ENCODE assay signal across 20 cellular contexts in the genomic region with DNA sequence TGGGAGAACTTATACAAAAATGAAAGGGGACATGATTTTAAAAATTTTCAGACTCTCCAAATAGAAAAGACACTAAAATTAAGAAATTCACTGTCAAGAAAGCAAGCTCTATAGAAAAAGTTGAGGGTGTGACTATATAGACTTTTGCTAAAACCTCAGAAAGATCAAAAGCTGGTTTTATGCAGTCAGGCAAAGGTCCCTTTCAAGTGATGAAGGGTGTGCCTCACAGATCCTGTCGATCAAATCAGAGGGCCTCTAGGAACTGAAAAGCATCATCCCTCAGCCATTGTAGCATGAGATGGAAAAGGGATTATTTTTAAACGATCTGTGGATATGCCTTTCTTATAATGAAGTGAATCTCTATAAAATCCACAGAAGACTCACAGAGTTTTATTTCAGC.
DNase-seq lines count a peak whose midpoint lies in the region; ATAC-seq and TF ChIP-seq lines count a peak whose summit lies in the region.
"Had no signal": no experiment of that assay in that cellular context is flagged by ENCODE, and none has a peak within 500 bp of the region (broad histone marks: within the 10 kb centered on the region; RNA-seq: fewer than 3 reads in every experiment).

No MANE protein-coding gene starts in this region.

- POLR2A ChIA-PET in activated naive CD8-positive, alpha-beta T cell treated with anti-CD3 and anti-CD28 coated beads, Interleukin-2, amount 10 ng/mL, durations not matched to agents 7 days and 5 days (lab: Charles Lee): no interaction called here

- H3K4me3 Mint-ChIP-seq in T-helper 2 cell treated with Interferon-gamma antibody and Interleukin-4, amounts not matched to agents 5 μg/mL and 100 μg/mL, for 36 hours: peak overlapping the region; percentile 24
- no peak overlapping the region for H3K4me3 Mint-ChIP-seq in activated naive CD8-positive, alpha-beta T cell treated with anti-CD3 and anti-CD28 coated beads, Interleukin-2, amount 10 ng/mL, durations not matched to agents 7 days and 5 days
- no peak overlapping the region for H3K4me3 Mint-ChIP-seq in activated naive CD8-positive, alpha-beta T cell treated with anti-CD3 and anti-CD28 coated beads, Interleukin-2, amount 50 U/mL, for 24 hours
- peak overlapping the region; percentile 22 for H3K4me3 Mint-ChIP-seq in activated T-helper 1 cell treated with anti-CD3 and anti-CD28 coated beads, Interleukin-12 subunit alpha, Interleukin-12 subunit beta, Interleukin-2, Interleukin-4 antibody, amounts not matched to agents 30 ng/mL and 10 ng/mL and 1 ng/mL, durations not matched to agents 14 hours and 24 hours and 36 hours
- H3K4me3 Mint-ChIP-seq in mesothelial cell of epicardium: no peak overlapping the region

- no peaks in the 10 kb centered on the region for H3K9me3 Mint-ChIP-seq in T-helper 2 cell treated with Interferon-gamma antibody and Interleukin-4, amounts not matched to agents 5 μg/mL and 100 μg/mL, for 36 hours
- H3K9me3 Mint-ChIP-seq in activated naive CD8-positive, alpha-beta T cell treated with anti-CD3 and anti-CD28 coated beads, Interleukin-2, amount 10 ng/mL, durations not matched to agents 7 days and 5 days: peaks cover 1% of the 10 kb centered on the region
- H3K9me3 Mint-ChIP-seq in activated naive CD8-positive, alpha-beta T cell treated with anti-CD3 and anti-CD28 coated beads, Interleukin-2, amount 50 U/mL, for 24 hours: no peaks in the 10 kb centered on the region
- H3K9me3 Mint-ChIP-seq in activated T-helper 1 cell treated with anti-CD3 and anti-CD28 coated beads, Interleukin-12 subunit alpha, Interleukin-12 subunit beta, Interleukin-2, Interleukin-4 antibody, amounts not matched to agents 30 ng/mL and 10 ng/mL and 1 ng/mL, durations not matched to agents 14 hours and 24 hours and 36 hours: no peaks in the 10 kb centered on the region
- no peaks in the 10 kb centered on the region for H3K9me3 Mint-ChIP-seq in mesothelial cell of epicardium

- intact Hi-C loops in activated T-helper 1 cell treated with anti-CD3 and anti-CD28 coated beads, Interleukin-12 subunit alpha, Interleukin-12 subunit beta, Interleukin-2, Interleukin-4 antibody, amounts not matched to agents 30 ng/mL and 10 ng/mL and 1 ng/mL, durations not matched to agents 14 hours and 24 hours and 36 hours (cut with micrococcal nuclease): no loop called here

- no peaks in the 10 kb centered on the region for H3K36me3 Mint-ChIP-seq in T-helper 2 cell treated with Interferon-gamma antibody and Interleukin-4, amounts not matched to agents 5 μg/mL and 100 μg/mL, for 36 hours (ENCODE audit: low read depth)
- H3K36me3 Mint-ChIP-seq in activated naive CD8-positive, alpha-beta T cell treated with anti-CD3 and anti-CD28 coated beads, Interleukin-2, amount 10 ng/mL, durations not matched to agents 7 days and 5 days: no peaks in the 10 kb centered on the region
- H3K36me3 Mint-ChIP-seq in activated naive CD8-positive, alpha-beta T cell treated with anti-CD3 and anti-CD28 coated beads, Interleukin-2, amount 50 U/mL, for 24 hours (ENCODE audit: low read depth): no peaks in the 10 kb centered on the region
- H3K36me3 Mint-ChIP-seq in activated T-helper 1 cell treated with anti-CD3 and anti-CD28 coated beads, Interleukin-12 subunit alpha, Interleukin-12 subunit beta, Interleukin-2, Interleukin-4 antibody, amounts not matched to agents 30 ng/mL and 10 ng/mL and 1 ng/mL, durations not matched to agents 14 hours and 24 hours and 36 hours (ENCODE audit: low read depth): peaks cover 6% of the 10 kb centered on the region
- peaks cover 6% of the 10 kb centered on the region for H3K36me3 Mint-ChIP-seq in mesothelial cell of epicardium

- no peak for TF ChIP-seq CTCF in mesothelial cell of epicardium (IDR thresholded peaks at IDR 0.05; ENCODE audit: unreplicated experiment)

- H3K27ac Mint-ChIP-seq in T-helper 2 cell treated with Interferon-gamma antibody and Interleukin-4, amounts not matched to agents 5 μg/mL and 100 μg/mL, for 36 hours: peak overlapping the region; percentile 74
- peak overlapping the region; percentile 17 for H3K27ac Mint-ChIP-seq in activated naive CD8-positive, alpha-beta T cell treated with anti-CD3 and anti-CD28 coated beads, Interleukin-2, amount 10 ng/mL, durations not matched to agents 7 days and 5 days
- no peak overlapping the region for H3K27ac Mint-ChIP-seq in activated naive CD8-positive, alpha-beta T cell treated with anti-CD3 and anti-CD28 coated beads, Interleukin-2, amount 50 U/mL, for 24 hours
- H3K27ac Mint-ChIP-seq in activated T-helper 1 cell treated with anti-CD3 and anti-CD28 coated beads, Interleukin-12 subunit alpha, Interleukin-12 subunit beta, Interleukin-2, Interleukin-4 antibody, amounts not matched to agents 30 ng/mL and 10 ng/mL and 1 ng/mL, durations not matched to agents 14 hours and 24 hours and 36 hours: no peak overlapping the region
- H3K27ac Mint-ChIP-seq in mesothelial cell of epicardium: no peak overlapping the region

- ATAC-seq in activated naive CD8-positive, alpha-beta T cell treated with anti-CD3 and anti-CD28 coated beads, Interleukin-2, amount 10 ng/mL, durations not matched to agents 7 days and 5 days (ENCODE audit: low read depth): peak; percentile 66
- no peak for ATAC-seq in activated naive CD8-positive, alpha-beta T cell treated with anti-CD3 and anti-CD28 coated beads, Interleukin-2, amount 50 U/mL, for 24 hours
- ATAC-seq in GM21381 (IDR thresholded peaks at IDR 0.05; ENCODE audit: unreplicated experiment) (no peak), HG03565 (IDR thresholded peaks at IDR 0.05; ENCODE audit: unreplicated experiment) (no peak)
- ATAC-seq: Panc1 had no signal

- H3K4me1 Mint-ChIP-seq in T-helper 2 cell treated with Interferon-gamma antibody and Interleukin-4, amounts not matched to agents 5 μg/mL and 100 μg/mL, for 36 hours (ENCODE audit: low read depth): peaks cover 9% of the 10 kb centered on the region
- peaks cover 14% of the 10 kb centered on the region for H3K4me1 Mint-ChIP-seq in activated naive CD8-positive, alpha-beta T cell treated with anti-CD3 and anti-CD28 coated beads, Interleukin-2, amount 10 ng/mL, durations not matched to agents 7 days and 5 days
- peaks cover 13% of the 10 kb centered on the region for H3K4me1 Mint-ChIP-seq in activated naive CD8-positive, alpha-beta T cell treated with anti-CD3 and anti-CD28 coated beads, Interleukin-2, amount 50 U/mL, for 24 hours
- H3K4me1 Mint-ChIP-seq in activated T-helper 1 cell treated with anti-CD3 and anti-CD28 coated beads, Interleukin-12 subunit alpha, Interleukin-12 subunit beta, Interleukin-2, Interleukin-4 antibody, amounts not matched to agents 30 ng/mL and 10 ng/mL and 1 ng/mL, durations not matched to agents 14 hours and 24 hours and 36 hours (ENCODE audit: low read depth): peaks cover 19% of the 10 kb centered on the region
- H3K4me1 Mint-ChIP-seq in mesothelial cell of epicardium: peaks cover 23% of the 10 kb centered on the region

- no peaks in the 10 kb centered on the region for H3K27me3 Mint-ChIP-seq in T-helper 2 cell treated with Interferon-gamma antibody and Interleukin-4, amounts not matched to agents 5 μg/mL and 100 μg/mL, for 36 hours (ENCODE audit: low read depth)
- peaks cover 3% of the 10 kb centered on the region for H3K27me3 Mint-ChIP-seq in activated naive CD8-positive, alpha-beta T cell treated with anti-CD3 and anti-CD28 coated beads, Interleukin-2, amount 10 ng/mL, durations not matched to agents 7 days and 5 days
- no peaks in the 10 kb centered on the region for H3K27me3 Mint-ChIP-seq in activated naive CD8-positive, alpha-beta T cell treated with anti-CD3 and anti-CD28 coated beads, Interleukin-2, amount 50 U/mL, for 24 hours
- no peaks in the 10 kb centered on the region for H3K27me3 Mint-ChIP-seq in activated T-helper 1 cell treated with anti-CD3 and anti-CD28 coated beads, Interleukin-12 subunit alpha, Interleukin-12 subunit beta, Interleukin-2, Interleukin-4 antibody, amounts not matched to agents 30 ng/mL and 10 ng/mL and 1 ng/mL, durations not matched to agents 14 hours and 24 hours and 36 hours (ENCODE audit: insufficient read depth)
- H3K27me3 Mint-ChIP-seq in mesothelial cell of epicardium (ENCODE audit: low read depth): no peaks in the 10 kb centered on the region

- DNase-seq in T-helper 2 cell treated with Interferon-gamma antibody and Interleukin-4, amounts not matched to agents 5 μg/mL and 100 μg/mL, for 36 hours (ENCODE audit: low spot score): no peak
- DNase-seq in T-helper 2 cell: no peak
- DNase-seq in activated naive CD8-positive, alpha-beta T cell treated with anti-CD3 and anti-CD28 coated beads, Interleukin-2, amount 10 ng/mL, durations not matched to agents 7 days and 5 days: no peak
- DNase-seq in activated naive CD8-positive, alpha-beta T cell treated with anti-CD3 and anti-CD28 coated beads, Interleukin-2, amount 50 U/mL, for 24 hours: no peak
- DNase-seq in activated T-helper 1 cell treated with anti-CD3 and anti-CD28 coated beads, Interleukin-12 subunit alpha, Interleukin-12 subunit beta, Interleukin-2, Interleukin-4 antibody, amounts not matched to agents 30 ng/mL and 10 ng/mL and 1 ng/mL, durations not matched to agents 14 hours and 24 hours and 36 hours (ENCODE audit: low spot score): no peak
- no peak for DNase-seq in mesothelial cell of epicardium (ENCODE audit: low spot score in 2 of 2, unreplicated experiment in 2 of 2)
- DNase-seq: ACHN; EL; GF-D8; IMR-90; MV-4-11; NCI-H1105 treated with DMSO at 0.1 percent for 48 hours; NCI-H2029 treated with DMSO at 0.1 percent for 48 hours; NCI-H510A treated with DMSO at 0.1 percent for 48 hours; NCI-H748 treated with DMSO at 0.1 percent for 48 hours; NK-92 treated with Interleukin-12 subunit alpha and Interleukin-12 subunit beta, amount 100 ng/mL, for 24 hours; SIG-M5 had no signal

Comparison
In these comparisons a context has a peak if more than half of its experiments do, and no peak if none do; other contexts are left out.
1. H3K27ac Mint-ChIP-seq: peak in T-helper 2 cell treated with Interferon-gamma antibody and Interleukin-4, amounts not matched to agents 5 μg/mL and 100 μg/mL, for 36 hours (single experiment) and activated naive CD8-positive, alpha-beta T cell treated with anti-CD3 and anti-CD28 coated beads, Interleukin-2, amount 10 ng/mL, durations not matched to agents 7 days and 5 days (single experiment); none in activated naive CD8-positive, alpha-beta T cell treated with anti-CD3 and anti-CD28 coated beads, Interleukin-2, amount 50 U/mL, for 24 hours (single experiment), activated T-helper 1 cell treated with anti-CD3 and anti-CD28 coated beads, Interleukin-12 subunit alpha, Interleukin-12 subunit beta, Interleukin-2, Interleukin-4 antibody, amounts not matched to agents 30 ng/mL and 10 ng/mL and 1 ng/mL, durations not matched to agents 14 hours and 24 hours and 36 hours (single experiment) and mesothelial cell of epicardium (single experiment).
2. H3K4me3 Mint-ChIP-seq: peak in T-helper 2 cell treated with Interferon-gamma antibody and Interleukin-4, amounts not matched to agents 5 μg/mL and 100 μg/mL, for 36 hours (single experiment) and activated T-helper 1 cell treated with anti-CD3 and anti-CD28 coated beads, Interleukin-12 subunit alpha, Interleukin-12 subunit beta, Interleukin-2, Interleukin-4 antibody, amounts not matched to agents 30 ng/mL and 10 ng/mL and 1 ng/mL, durations not matched to agents 14 hours and 24 hours and 36 hours (single experiment); none in activated naive CD8-positive, alpha-beta T cell treated with anti-CD3 and anti-CD28 coated beads, Interleukin-2, amount 10 ng/mL, durations not matched to agents 7 days and 5 days (single experiment), activated naive CD8-positive, alpha-beta T cell treated with anti-CD3 and anti-CD28 coated beads, Interleukin-2, amount 50 U/mL, for 24 hours (single experiment) and mesothelial cell of epicardium (single experiment).